8 cellular contexts compared by ENCODE assay signal in the genomic region with DNA sequence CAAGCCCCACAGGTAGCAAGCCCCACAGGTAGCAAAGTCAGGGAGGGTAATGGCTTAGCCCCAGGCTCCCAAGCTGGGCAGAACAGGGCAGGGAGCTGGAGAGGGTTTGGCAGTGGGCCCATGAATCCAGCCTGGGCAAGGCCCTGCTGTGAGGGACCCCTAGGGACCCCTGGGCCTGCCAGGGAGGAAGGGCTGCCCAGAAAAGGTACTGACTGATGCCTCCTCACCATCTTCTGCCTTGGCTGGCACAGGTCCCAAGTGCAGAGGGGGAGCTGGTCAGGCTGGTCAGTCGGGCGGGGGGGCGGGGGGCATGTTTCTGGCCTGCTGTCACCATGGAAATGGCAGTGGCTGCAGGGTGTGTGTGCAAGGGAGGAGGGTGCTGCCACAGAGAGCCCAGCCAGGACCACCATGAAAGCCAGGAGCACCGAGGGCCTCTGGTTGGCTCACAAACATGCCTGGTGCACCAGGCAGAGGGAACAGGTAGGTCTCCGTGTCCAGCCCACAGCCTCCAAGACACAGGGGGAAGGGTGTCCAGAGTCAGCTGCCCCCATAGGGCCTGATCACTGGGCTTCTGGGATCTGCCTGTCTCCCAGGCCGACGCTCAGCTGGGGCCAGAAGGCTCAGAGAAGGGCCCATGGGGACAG. TPM values are rescaled to one million over a fixed set of nuclear protein-coding genes. Genes with fewer than 3 reads are reported as not detected.
A peak's percentile ranks its signal among the peaks of the same experiment; 100 is the strongest.
DNase-seq lines count a peak whose midpoint lies in the region; ATAC-seq and TF ChIP-seq lines count a peak whose summit lies in the region.

No MANE protein-coding gene starts in this region.

- H3K27me3 ChIP-seq in left lung: peaks cover 0 to 54% of the 10 kb centered on the region in 2 donors
- H3K27me3 ChIP-seq in thyroid gland: no peaks in the 10 kb centered on the region

- H3K4me3 Mint-ChIP-seq in activated CD4-positive, alpha-beta memory T cell treated with anti-CD3 and anti-CD28 coated beads, Interleukin-2, amount 10 ng/mL, durations not matched to agents 7 days and 5 days: peak overlapping the region; percentile 27
- H3K4me3 Mint-ChIP-seq in activated CD4-positive, alpha-beta memory T cell treated with anti-CD3 and anti-CD28 coated beads for 36 hours: no peak overlapping the region
- peak overlapping the region; percentile 22 for H3K4me3 Mint-ChIP-seq in activated T-helper 1 cell treated with anti-CD3 and anti-CD28 coated beads, Interleukin-12 subunit alpha, Interleukin-12 subunit beta, Interleukin-2, Interleukin-4 antibody, amounts not matched to agents 30 ng/mL and 10 ng/mL and 1 ng/mL, durations not matched to agents 14 hours and 24 hours and 36 hours

- H3K27ac ChIP-seq in left lung: peak overlapping the region; percentile 84 to 92
- peak overlapping the region; percentile 67 to 87 (median 83) for H3K27ac ChIP-seq in thyroid gland

- TF ChIP-seq POLR2A in thyroid gland (IDR thresholded peaks at IDR 0.05): no peak

- H3K27me3 Mint-ChIP-seq in activated CD4-positive, alpha-beta memory T cell treated with anti-CD3 and anti-CD28 coated beads, Interleukin-2, amount 10 ng/mL, durations not matched to agents 7 days and 5 days: peaks cover 22% of the 10 kb centered on the region
- peaks cover 5% of the 10 kb centered on the region for H3K27me3 Mint-ChIP-seq in activated CD4-positive, alpha-beta memory T cell treated with anti-CD3 and anti-CD28 coated beads for 36 hours
- peaks cover 8% of the 10 kb centered on the region for H3K27me3 Mint-ChIP-seq in activated T-helper 1 cell treated with anti-CD3 and anti-CD28 coated beads, Interleukin-12 subunit alpha, Interleukin-12 subunit beta, Interleukin-2, Interleukin-4 antibody, amounts not matched to agents 30 ng/mL and 10 ng/mL and 1 ng/mL, durations not matched to agents 14 hours and 24 hours and 36 hours (ENCODE audit: insufficient read depth)

- H3K4me1 ChIP-seq in left lung: peaks cover 41 to 62% of the 10 kb centered on the region in 2 donors
- peaks cover 72 to 73% of the 10 kb centered on the region in 2 donors for H3K4me1 ChIP-seq in thyroid gland

- ATAC-seq in left lung: peak; percentile 8
- ATAC-seq in GM21825 (IDR thresholded peaks at IDR 0.05; ENCODE audit: unreplicated experiment): no peak

- DNase-seq in activated CD4-positive, alpha-beta memory T cell treated with anti-CD3 and anti-CD28 coated beads, Interleukin-2, amount 10 ng/mL, durations not matched to agents 7 days and 5 days: no peak
- no peak for DNase-seq in activated CD4-positive, alpha-beta memory T cell treated with anti-CD3 and anti-CD28 coated beads for 36 hours
- DNase-seq in activated T-helper 1 cell treated with anti-CD3 and anti-CD28 coated beads, Interleukin-12 subunit alpha, Interleukin-12 subunit beta, Interleukin-2, Interleukin-4 antibody, amounts not matched to agents 30 ng/mL and 10 ng/mL and 1 ng/mL, durations not matched to agents 14 hours and 24 hours and 36 hours (ENCODE audit: low spot score): no peak
- DNase-seq in left lung: peak in 1 of 2 donors; percentile 68
- DNase-seq in thyroid gland: peak; percentile 87
- DNase-seq in activated CD8-positive, alpha-beta memory T cell treated with anti-CD3 and anti-CD28 coated beads for 24 hours: no peak
- DNase-seq in activated T-cell treated with anti-CD3 and anti-CD28 coated beads, Interleukin-2, amount 50 U/mL, for 1 hour: no peak

- H3K36me3 Mint-ChIP-seq in activated CD4-positive, alpha-beta memory T cell treated with anti-CD3 and anti-CD28 coated beads, Interleukin-2, amount 10 ng/mL, durations not matched to agents 7 days and 5 days (ENCODE audit: low read depth): peaks cover 5% of the 10 kb centered on the region
- no peaks in the 10 kb centered on the region for H3K36me3 Mint-ChIP-seq in activated CD4-positive, alpha-beta memory T cell treated with anti-CD3 and anti-CD28 coated beads for 36 hours
- H3K36me3 Mint-ChIP-seq in activated T-helper 1 cell treated with anti-CD3 and anti-CD28 coated beads, Interleukin-12 subunit alpha, Interleukin-12 subunit beta, Interleukin-2, Interleukin-4 antibody, amounts not matched to agents 30 ng/mL and 10 ng/mL and 1 ng/mL, durations not matched to agents 14 hours and 24 hours and 36 hours (ENCODE audit: low read depth): peaks cover 4% of the 10 kb centered on the region

- H3K27ac Mint-ChIP-seq in activated CD4-positive, alpha-beta memory T cell treated with anti-CD3 and anti-CD28 coated beads, Interleukin-2, amount 10 ng/mL, durations not matched to agents 7 days and 5 days: no peak overlapping the region
- H3K27ac Mint-ChIP-seq in activated CD4-positive, alpha-beta memory T cell treated with anti-CD3 and anti-CD28 coated beads for 36 hours: no peak overlapping the region
- H3K27ac Mint-ChIP-seq in activated T-helper 1 cell treated with anti-CD3 and anti-CD28 coated beads, Interleukin-12 subunit alpha, Interleukin-12 subunit beta, Interleukin-2, Interleukin-4 antibody, amounts not matched to agents 30 ng/mL and 10 ng/mL and 1 ng/mL, durations not matched to agents 14 hours and 24 hours and 36 hours: no peak overlapping the region

- POLR2A ChIA-PET in activated CD4-positive, alpha-beta memory T cell treated with anti-CD3 and anti-CD28 coated beads, Interleukin-2, amount 10 ng/mL, durations not matched to agents 7 days and 5 days (lab: Charles Lee): interaction anchor here (1.5 to 4.1 kb wide), 3 partner anchors 9 to 19 kb away, joined by 7 to 15 read pairs (median 7); no protein-coding TSS in a partner anchor
- POLR2A ChIA-PET in activated CD4-positive, alpha-beta memory T cell treated with anti-CD3 and anti-CD28 coated beads for 36 hours (lab: Charles Lee): no interaction called here

- CTCF ChIA-PET in activated CD4-positive, alpha-beta memory T cell treated with anti-CD3 and anti-CD28 coated beads, Interleukin-2, amount 10 ng/mL, durations not matched to agents 7 days and 5 days (lab: Charles Lee): interaction anchor here (1.6 kb wide), 1 partner anchor 17 kb away, joined by 5 read pairs; no protein-coding TSS in a partner anchor
- CTCF ChIA-PET in activated CD4-positive, alpha-beta memory T cell treated with anti-CD3 and anti-CD28 coated beads for 36 hours (lab: Charles Lee): interaction anchor here (1.0 to 1.2 kb wide), 2 partner anchors 16 to 102 kb away, joined by 3 to 6 read pairs; no protein-coding TSS in a partner anchor

- H3K9me3 ChIP-seq in left lung (no peaks in the 10 kb centered on the region), thyroid gland (no peaks in the 10 kb centered on the region)

- no peak for TF ChIP-seq CTCF in left lung (IDR thresholded peaks at IDR 0.05)
- TF ChIP-seq CTCF in thyroid gland (IDR thresholded peaks at IDR 0.05): no peak

- H3K9me3 Mint-ChIP-seq in activated CD4-positive, alpha-beta memory T cell treated with anti-CD3 and anti-CD28 coated beads, Interleukin-2, amount 10 ng/mL, durations not matched to agents 7 days and 5 days: no peaks in the 10 kb centered on the region
- H3K9me3 Mint-ChIP-seq in activated CD4-positive, alpha-beta memory T cell treated with anti-CD3 and anti-CD28 coated beads for 36 hours: no peaks in the 10 kb centered on the region
- H3K9me3 Mint-ChIP-seq in activated T-helper 1 cell treated with anti-CD3 and anti-CD28 coated beads, Interleukin-12 subunit alpha, Interleukin-12 subunit beta, Interleukin-2, Interleukin-4 antibody, amounts not matched to agents 30 ng/mL and 10 ng/mL and 1 ng/mL, durations not matched to agents 14 hours and 24 hours and 36 hours: no peaks in the 10 kb centered on the region

- 0 to 40% methylated on average over 1 to 2 of the region's 7 CpGs for WGBS in thyroid gland, 2 donors

- H3K4me3 ChIP-seq in left lung (peak overlapping the region in 1 of 2 donors; percentile 52), thyroid gland (replicated peaks in 1 of 3) (peak overlapping the region in 1 of 3 donors; percentile 52)

- intact Hi-C loops in activated CD4-positive, alpha-beta memory T cell treated with anti-CD3 and anti-CD28 coated beads for 36 hours (cut with micrococcal nuclease): loop anchor here (10.0 kb wide), 1 partner anchor 52 kb away; the partner anchor contains the start of gene TMEM121
- intact Hi-C loops in activated T-helper 1 cell treated with anti-CD3 and anti-CD28 coated beads, Interleukin-12 subunit alpha, Interleukin-12 subunit beta, Interleukin-2, Interleukin-4 antibody, amounts not matched to agents 30 ng/mL and 10 ng/mL and 1 ng/mL, durations not matched to agents 14 hours and 24 hours and 36 hours (cut with micrococcal nuclease): no loop called here
- intact Hi-C loops in left lung (cut with DNase I): no loop called here
- intact Hi-C loops in thyroid gland (cut with DNase I): loop anchor here (10.0 kb wide), 1 partner anchor 398 kb away; no protein-coding TSS in a partner anchor

- peaks cover 11% of the 10 kb centered on the region for H3K4me1 Mint-ChIP-seq in activated CD4-positive, alpha-beta memory T cell treated with anti-CD3 and anti-CD28 coated beads, Interleukin-2, amount 10 ng/mL, durations not matched to agents 7 days and 5 days
- peaks cover 8% of the 10 kb centered on the region for H3K4me1 Mint-ChIP-seq in activated CD4-positive, alpha-beta memory T cell treated with anti-CD3 and anti-CD28 coated beads for 36 hours (ENCODE audit: low read depth)
- H3K4me1 Mint-ChIP-seq in activated T-helper 1 cell treated with anti-CD3 and anti-CD28 coated beads, Interleukin-12 subunit alpha, Interleukin-12 subunit beta, Interleukin-2, Interleukin-4 antibody, amounts not matched to agents 30 ng/mL and 10 ng/mL and 1 ng/mL, durations not matched to agents 14 hours and 24 hours and 36 hours (ENCODE audit: low read depth): no peaks in the 10 kb centered on the region

- peaks cover 0 to 28% of the 10 kb centered on the region in 2 donors for H3K36me3 ChIP-seq in left lung
- no peaks in the 10 kb centered on the region for H3K36me3 ChIP-seq in thyroid gland

RNA-seq across cellular contexts. Expression of gene CRIP2, which starts 1.5 kb away (rescaled TPM):
- 1 to 10 TPM; 1.8 to 1.9 TPM for total RNA-seq in activated CD4-positive, alpha-beta memory T cell treated with anti-CD3 and anti-CD28 coated beads, Interleukin-2, amount 10 ng/mL, durations not matched to agents 7 days and 5 days
- total RNA-seq in activated CD4-positive, alpha-beta memory T cell treated with anti-CD3 and anti-CD28 coated beads for 36 hours: 1 to 10 TPM; 2.7 to 2.8 TPM
- total RNA-seq in activated T-helper 1 cell treated with anti-CD3 and anti-CD28 coated beads, Interleukin-12 subunit alpha, Interleukin-12 subunit beta, Interleukin-2, Interleukin-4 antibody, amounts not matched to agents 30 ng/mL and 10 ng/mL and 1 ng/mL, durations not matched to agents 14 hours and 24 hours and 36 hours: not detected in 2 replicates
- total RNA-seq in left lung (100 to 1,000 TPM; 172 to 224 TPM), thyroid gland (100 to 1,000 TPM; 101 to 160 (median 136) TPM)

RNA-seq across cellular contexts. Expression of gene CRIP1, which starts 13.5 kb away (rescaled TPM):
- total RNA-seq in activated CD4-positive, alpha-beta memory T cell treated with anti-CD3 and anti-CD28 coated beads, Interleukin-2, amount 10 ng/mL, durations not matched to agents 7 days and 5 days: 100 to 1,000 TPM; 875 to 883 TPM
- total RNA-seq in activated CD4-positive, alpha-beta memory T cell treated with anti-CD3 and anti-CD28 coated beads for 36 hours: 100 to 1,000 TPM; 390 to 397 TPM
- total RNA-seq in activated T-helper 1 cell treated with anti-CD3 and anti-CD28 coated beads, Interleukin-12 subunit alpha, Interleukin-12 subunit beta, Interleukin-2, Interleukin-4 antibody, amounts not matched to agents 30 ng/mL and 10 ng/mL and 1 ng/mL, durations not matched to agents 14 hours and 24 hours and 36 hours: 97.1 and 103 TPM in 2 replicates
- total RNA-seq in left lung (100 to 1,000 TPM; 171 to 281 TPM), thyroid gland (10 to 100 TPM in 3 of 4 donors, 1 to 10 TPM in 1; 6.0 to 30.8 (median 18.5) TPM)

RNA-seq across cellular contexts. Expression of gene TEDC1, which starts 17.9 kb away (rescaled TPM):
- 10 to 100 TPM; 44.1 to 47.0 TPM for total RNA-seq in activated CD4-positive, alpha-beta memory T cell treated with anti-CD3 and anti-CD28 coated beads, Interleukin-2, amount 10 ng/mL, durations not matched to agents 7 days and 5 days
- 10 to 100 TPM; 40.2 to 44.8 TPM for total RNA-seq in activated CD4-positive, alpha-beta memory T cell treated with anti-CD3 and anti-CD28 coated beads for 36 hours
- 44.5 and 46.1 TPM in 2 replicates for total RNA-seq in activated T-helper 1 cell treated with anti-CD3 and anti-CD28 coated beads, Interleukin-12 subunit alpha, Interleukin-12 subunit beta, Interleukin-2, Interleukin-4 antibody, amounts not matched to agents 30 ng/mL and 10 ng/mL and 1 ng/mL, durations not matched to agents 14 hours and 24 hours and 36 hours
- total RNA-seq in left lung: 10 to 100 TPM; 12.8 to 16.8 TPM
- total RNA-seq in thyroid gland: 10 to 100 TPM in 2 of 4 donors, 1 to 10 TPM in 2; 3.4 to 13.9 (median 8.5) TPM

RNA-seq across cellular contexts. Expression of gene TMEM121, which starts 53.2 kb away (rescaled TPM):
- total RNA-seq in activated CD4-positive, alpha-beta memory T cell treated with anti-CD3 and anti-CD28 coated beads, Interleukin-2, amount 10 ng/mL, durations not matched to agents 7 days and 5 days: 1 to 10 TPM; 9.6 TPM
- total RNA-seq in activated CD4-positive, alpha-beta memory T cell treated with anti-CD3 and anti-CD28 coated beads for 36 hours: 10 to 100 TPM in 1 of 2 experiments, 1 to 10 TPM in 1; 9.7 to 10.2 TPM
- total RNA-seq in activated T-helper 1 cell treated with anti-CD3 and anti-CD28 coated beads, Interleukin-12 subunit alpha, Interleukin-12 subunit beta, Interleukin-2, Interleukin-4 antibody, amounts not matched to agents 30 ng/mL and 10 ng/mL and 1 ng/mL, durations not matched to agents 14 hours and 24 hours and 36 hours: 9.9 and 11.7 TPM in 2 replicates
- total RNA-seq in left lung (1 to 10 TPM; 2.4 to 3.0 TPM), thyroid gland (10 to 100 TPM in 3 of 4 donors, 1 to 10 TPM in 1; 9.3 to 19.1 (median 15.2) TPM)

RNA-seq across cellular contexts. Expression of gene MTA1, which starts 53.5 kb away (rescaled TPM):
- total RNA-seq in activated CD4-positive, alpha-beta memory T cell treated with anti-CD3 and anti-CD28 coated beads, Interleukin-2, amount 10 ng/mL, durations not matched to agents 7 days and 5 days: 100 to 1,000 TPM in 1 of 2 experiments, 10 to 100 TPM in 1; 98.5 to 103 TPM
- total RNA-seq in activated CD4-positive, alpha-beta memory T cell treated with anti-CD3 and anti-CD28 coated beads for 36 hours: 100 to 1,000 TPM; 107 to 109 TPM
- 173 and 181 TPM in 2 replicates for total RNA-seq in activated T-helper 1 cell treated with anti-CD3 and anti-CD28 coated beads, Interleukin-12 subunit alpha, Interleukin-12 subunit beta, Interleukin-2, Interleukin-4 antibody, amounts not matched to agents 30 ng/mL and 10 ng/mL and 1 ng/mL, durations not matched to agents 14 hours and 24 hours and 36 hours
- total RNA-seq in left lung (10 to 100 TPM; 60.6 to 81.8 TPM), thyroid gland (100 to 1,000 TPM in 2 of 4 donors, 10 to 100 TPM in 2; 66.2 to 111 (median 90.0) TPM)

Comparison
In these comparisons a context has a peak if more than half of its experiments do, and no peak if none do; other contexts are left out.
1. DNase-seq: peak in thyroid gland (2 of 2); none in activated CD4-positive, alpha-beta memory T cell treated with anti-CD3 and anti-CD28 coated beads, Interleukin-2, amount 10 ng/mL, durations not matched to agents 7 days and 5 days (single experiment), activated CD4-positive, alpha-beta memory T cell treated with anti-CD3 and anti-CD28 coated beads for 36 hours (single experiment), activated T-helper 1 cell treated with anti-CD3 and anti-CD28 coated beads, Interleukin-12 subunit alpha, Interleukin-12 subunit beta, Interleukin-2, Interleukin-4 antibody, amounts not matched to agents 30 ng/mL and 10 ng/mL and 1 ng/mL, durations not matched to agents 14 hours and 24 hours and 36 hours (single experiment), activated CD8-positive, alpha-beta memory T cell treated with anti-CD3 and anti-CD28 coated beads for 24 hours (single experiment) and activated T-cell treated with anti-CD3 and anti-CD28 coated beads, Interleukin-2, amount 50 U/mL, for 1 hour (single experiment).
2. RNA of gene CRIP2, which starts 1.5 kb away (total RNA-seq): 172 to 224 TPM in left lung and 101 to 160 TPM in thyroid gland; 2.7 to 2.8 TPM in activated CD4-positive, alpha-beta memory T cell treated with anti-CD3 and anti-CD28 coated beads for 36 hours, 1.8 to 1.9 TPM in activated CD4-positive, alpha-beta memory T cell treated with anti-CD3 and anti-CD28 coated beads, Interleukin-2, amount 10 ng/mL, durations not matched to agents 7 days and 5 days and not detected in activated T-helper 1 cell treated with anti-CD3 and anti-CD28 coated beads, Interleukin-12 subunit alpha, Interleukin-12 subunit beta, Interleukin-2, Interleukin-4 antibody, amounts not matched to agents 30 ng/mL and 10 ng/mL and 1 ng/mL, durations not matched to agents 14 hours and 24 hours and 36 hours; every median in the first group is over 10 times any median in the second.
3. intact Hi-C loops: an anchor here in activated CD4-positive, alpha-beta memory T cell treated with anti-CD3 and anti-CD28 coated beads for 36 hours (10.0 kb wide) and thyroid gland (10.0 kb wide); none called in activated T-helper 1 cell treated with anti-CD3 and anti-CD28 coated beads, Interleukin-12 subunit alpha, Interleukin-12 subunit beta, Interleukin-2, Interleukin-4 antibody, amounts not matched to agents 30 ng/mL and 10 ng/mL and 1 ng/mL, durations not matched to agents 14 hours and 24 hours and 36 hours and left lung.